In the genomic region with DNA sequence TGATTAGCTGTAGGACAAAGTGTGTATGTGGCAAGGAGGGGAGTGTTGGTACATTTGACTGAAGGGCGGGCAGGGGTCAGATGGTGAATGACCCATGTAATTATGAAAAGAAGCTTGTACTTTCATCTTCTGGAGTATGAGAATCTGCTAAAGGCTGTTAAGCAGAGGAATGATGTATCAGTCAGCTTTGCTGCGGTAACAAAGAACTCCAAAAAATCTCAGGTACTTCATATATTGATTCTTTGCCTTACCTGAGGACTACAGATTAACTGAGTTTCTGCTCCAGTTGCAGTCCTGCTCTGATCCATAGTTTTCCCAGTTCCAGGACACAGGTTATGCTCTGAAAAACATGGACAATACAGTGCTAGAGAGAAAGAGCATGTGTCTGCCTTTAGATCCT, we compare ENCODE assay signal across 26 cellular contexts.
"Had no signal": no experiment of that assay in that cellular context is flagged by ENCODE, and none has a peak within 500 bp of the region (broad histone marks: within the 10 kb centered on the region; RNA-seq: fewer than 3 reads in every experiment).

No MANE protein-coding gene starts in this region.

- DNase-seq: stimulated activated CD4-positive, alpha-beta T cell treated with anti-CD3 and anti-CD28 coated beads, Interleukin-2, amount 100 ng/mL, for 48 hours; stimulated activated CD4-positive, alpha-beta T cell treated with anti-CD3 and anti-CD28 coated beads, Interleukin-4, amount 100 ng/mL, for 1 hour; stimulated activated CD4-positive, alpha-beta T cell treated with anti-CD3 and anti-CD28 coated beads, Interleukin-4, amount 100 ng/mL, for 24 hours; stimulated activated CD4-positive, alpha-beta T cell treated with anti-CD3 and anti-CD28 coated beads, Interleukin-4, amount 100 ng/mL, for 4 hours; stimulated activated CD8-positive, alpha-beta memory T cell treated with anti-CD3 and anti-CD28 coated beads, Interleukin-4, amount 100 ng/mL, for 48 hours; stimulated activated naive B cell treated with anti-CD40 and anti-IgM and Interleukin-4, amounts not matched to agents 10 μg/mL and 1 μg/mL and 100 μg/mL, for 72 hours; stimulated activated naive CD4-positive, alpha-beta T cell; stimulated activated naive CD4-positive, alpha-beta T cell treated with Interleukin-2 at 50 U/mL for 16 hours; stimulated activated naive CD8-positive, alpha-beta T cell treated with anti-CD3 and anti-CD28 coated beads, Interleukin-15, amount 100 ng/mL, for 72 hours; stimulated activated naive CD8-positive, alpha-beta T cell treated with anti-CD3 and anti-CD28 coated beads, Interleukin-15, Interleukin-2, amounts not matched to agents 100 U/mL and 50 U/mL, for 24 hours; stomach; substantia nigra; testis; thyroid gland; tibial artery; transverse colon; upper lobe of left lung; upper lobe of right lung; uterus had no signal

- ATAC-seq: stimulated activated effector memory CD8-positive, alpha-beta T cell treated with anti-CD3 and anti-CD28 coated beads, Interleukin-12 subunit alpha, Interleukin-12 subunit beta, amount 100 ng/mL, for 72 hours; stimulated activated memory B cell treated with anti-CD40 and anti-IgM and Interleukin-4, amounts not matched to agents 10 μg/mL and 1 μg/mL and 100 μg/mL, for 72 hours; stimulated activated naive B cell treated with anti-CD40 and anti-IgM and Interleukin-4, amounts not matched to agents 10 μg/mL and 1 μg/mL and 100 μg/mL, for 72 hours; stimulated activated naive CD8-positive, alpha-beta T cell treated with anti-CD3 and anti-CD28 coated beads, Interleukin-15, amount 100 ng/mL, for 72 hours; stimulated activated naive CD8-positive, alpha-beta T cell treated with anti-CD3 and anti-CD28 coated beads, Interleukin-15, Interleukin-2, amounts not matched to agents 100 U/mL and 50 U/mL, for 24 hours; upper lobe of right lung had no signal

- H3K4me1 ChIP-seq: stomach, suprapubic skin, testis, thyroid gland, tibial artery, tibial nerve, transverse colon, upper lobe of left lung, upper lobe of right lung, uterus, vagina had no signal

- FAIRE-seq: urothelium cell line had no signal

- H3K27ac ChIP-seq: stomach, suprapubic skin, testis, thoracic aorta, thyroid gland, tibial artery, tibial nerve, transverse colon, upper lobe of left lung, upper lobe of right lung, uterus, vagina had no signal

- H3K4me3 ChIP-seq: stomach, suprapubic skin, testis, thoracic aorta, thyroid gland, tibial artery, tibial nerve, transverse colon, upper lobe of left lung, upper lobe of right lung, uterus, vagina had no signal

- H3K27me3 ChIP-seq: stomach, suprapubic skin, testis, thyroid gland, tibial artery, tibial nerve, transverse colon, upper lobe of left lung, upper lobe of right lung, uterus, vagina had no signal

- H3K36me3 ChIP-seq: suprapubic skin, thoracic aorta, thyroid gland, tibial artery, transverse colon, upper lobe of left lung, upper lobe of right lung, uterus, vagina had no signal

- H3K9me3 ChIP-seq: suprapubic skin, testis, thoracic aorta, thyroid gland, tibial artery, tibial nerve, transverse colon, upper lobe of left lung, upper lobe of right lung, uterus, vagina had no signal
